In genomic region chr2:187307606-187308005, GRCh38 we compare ENCODE assay signal across 33 cellular contexts.
"Had no signal": no experiment of that assay in that cellular context is flagged by ENCODE, and none has a peak within 500 bp of the region (broad histone marks: within the 10 kb centered on the region; RNA-seq: fewer than 3 reads in every experiment).

No MANE protein-coding gene starts in this region.

- H3K4me1 ChIP-seq: body of pancreas, esophagus muscularis mucosa had no signal

- H3K27ac Mint-ChIP-seq: activated B cell treated with CpG ODN at 0.5 μM for 24 hours; activated CD8-positive, alpha-beta T cell treated with anti-CD3 and anti-CD28 coated beads for 36 hours; activated naive CD8-positive, alpha-beta T cell; activated T-helper 17 cell treated with anti-CD3 and anti-CD28 coated beads, Interleukin-2, amount 50 U/mL, for 72 hours; dendritic cell treated with granulocyte-macrophage colony-stimulating factor and Interleukin-4, amounts not matched to agents 40 ng/mL and 50 ng/mL, for 4 days; endodermal cell; T-helper 17 cell; T-helper 2 cell treated with Interferon-gamma antibody and Interleukin-4, amounts not matched to agents 5 μg/mL and 100 μg/mL, for 36 hours had no signal

- H3K27me3 Mint-ChIP-seq: activated B cell treated with CpG ODN at 0.5 μM for 24 hours; activated CD8-positive, alpha-beta T cell treated with anti-CD3 and anti-CD28 coated beads for 36 hours; activated naive CD8-positive, alpha-beta T cell; activated T-helper 17 cell treated with anti-CD3 and anti-CD28 coated beads, Interleukin-2, amount 50 U/mL, for 72 hours; dendritic cell treated with granulocyte-macrophage colony-stimulating factor and Interleukin-4, amounts not matched to agents 40 ng/mL and 50 ng/mL, for 4 days; T-helper 17 cell had no signal

- H3K4me3 Mint-ChIP-seq: activated B cell treated with CpG ODN at 0.5 μM for 24 hours; activated CD8-positive, alpha-beta T cell treated with anti-CD3 and anti-CD28 coated beads for 36 hours; activated naive CD8-positive, alpha-beta T cell; activated T-cell treated with anti-CD3 and anti-CD28 coated beads, Interleukin-2, amount 50 U/mL, for 4 hours; activated T-helper 17 cell treated with anti-CD3 and anti-CD28 coated beads, Interleukin-2, amount 50 U/mL, for 72 hours; dendritic cell treated with granulocyte-macrophage colony-stimulating factor and Interleukin-4, amounts not matched to agents 40 ng/mL and 50 ng/mL, for 4 days; endodermal cell; T-helper 17 cell; T-helper 2 cell treated with Interferon-gamma antibody and Interleukin-4, amounts not matched to agents 5 μg/mL and 100 μg/mL, for 36 hours had no signal

- H3K4me3 ChIP-seq: body of pancreas, coronary artery, dorsolateral prefrontal cortex, esophagus muscularis mucosa had no signal

- H3K4me1 Mint-ChIP-seq: activated B cell treated with CpG ODN at 0.5 μM for 24 hours; activated T-helper 17 cell treated with anti-CD3 and anti-CD28 coated beads, Interleukin-2, amount 50 U/mL, for 72 hours; endodermal cell; T-helper 17 cell had no signal

- DNase-seq: activated B cell treated with CpG ODN at 0.5 μM for 24 hours; activated CD4-positive, alpha-beta T cell treated with anti-CD3 and anti-CD28 coated beads for 48 hours; activated CD4-positive, alpha-beta T cell treated with anti-CD3 and anti-CD28 coated beads, Interleukin-2, amount 50 U/mL, for 1 hour; activated CD4-positive, alpha-beta T cell treated with anti-CD3 and anti-CD28 coated beads, Interleukin-2, amount 50 U/mL, for 48 hours; activated CD8-positive, alpha-beta memory T cell treated with anti-CD3 and anti-CD28 coated beads for 24 hours; activated CD8-positive, alpha-beta T cell treated with anti-CD3 and anti-CD28 coated beads for 36 hours; activated effector memory CD4-positive, alpha-beta T cell treated with Interleukin-2 at 50 U/mL for 16 hours; activated gamma-delta T cell treated with Interleukin-2 at 50 U/mL for 16 hours; activated naive CD4-positive, alpha-beta T cell treated with anti-CD3 and anti-CD28 coated beads, Interleukin-2, amount 50 U/mL, for 16 hours; activated naive CD4-positive, alpha-beta T cell treated with Interleukin-2 at 50 U/mL for 16 hours; activated T-cell treated with anti-CD3 and anti-CD28 coated beads, Interleukin-2, amount 50 U/mL, for 4 hours; amniotic stem cell; anterior cingulate cortex; body of pancreas; caudate nucleus; dorsolateral prefrontal cortex; effector memory CD4-positive, alpha-beta T cell; endodermal cell; erythroblast; foreskin fibroblast; head of caudate nucleus; T-helper 1 cell; T-helper 17 cell; T1000; WERI-Rb-1 had no signal

- ATAC-seq: activated CD4-positive, CD25-positive, alpha-beta regulatory T cell treated with anti-CD3 and anti-CD28 coated beads, Interleukin-2, amount 50 U/mL, for 24 hours; activated CD8-positive, alpha-beta T cell treated with anti-CD3 and anti-CD28 coated beads for 36 hours; activated T-cell treated with anti-CD3 and anti-CD28 coated beads, Interleukin-2, amount 50 U/mL, for 4 hours; activated T-helper 17 cell treated with anti-CD3 and anti-CD28 coated beads, Interleukin-2, amount 50 U/mL, for 72 hours; body of pancreas; T-helper 17 cell had no signal

- H3K36me3 ChIP-seq: esophagus muscularis mucosa, WERI-Rb-1 had no signal

- H3K27ac ChIP-seq: body of pancreas, dorsolateral prefrontal cortex, esophagus muscularis mucosa, WERI-Rb-1 had no signal

- FAIRE-seq: frontal cortex had no signal

- H3K36me3 Mint-ChIP-seq: activated naive CD8-positive, alpha-beta T cell had no signal

- H3K9me3 Mint-ChIP-seq: activated B cell treated with CpG ODN at 0.5 μM for 24 hours; activated CD8-positive, alpha-beta T cell treated with anti-CD3 and anti-CD28 coated beads for 36 hours; activated T-cell treated with anti-CD3 and anti-CD28 coated beads, Interleukin-2, amount 50 U/mL, for 4 hours; activated T-helper 17 cell treated with anti-CD3 and anti-CD28 coated beads, Interleukin-2, amount 50 U/mL, for 72 hours; endodermal cell; T-helper 2 cell treated with Interferon-gamma antibody and Interleukin-4, amounts not matched to agents 5 μg/mL and 100 μg/mL, for 36 hours had no signal

- H3K27me3 ChIP-seq: body of pancreas, dorsolateral prefrontal cortex, esophagus muscularis mucosa had no signal

- H3K9me3 ChIP-seq: body of pancreas, esophagus muscularis mucosa had no signal
